Comparison of ENCODE assay signal across 21 cellular contexts in the genomic region with DNA sequence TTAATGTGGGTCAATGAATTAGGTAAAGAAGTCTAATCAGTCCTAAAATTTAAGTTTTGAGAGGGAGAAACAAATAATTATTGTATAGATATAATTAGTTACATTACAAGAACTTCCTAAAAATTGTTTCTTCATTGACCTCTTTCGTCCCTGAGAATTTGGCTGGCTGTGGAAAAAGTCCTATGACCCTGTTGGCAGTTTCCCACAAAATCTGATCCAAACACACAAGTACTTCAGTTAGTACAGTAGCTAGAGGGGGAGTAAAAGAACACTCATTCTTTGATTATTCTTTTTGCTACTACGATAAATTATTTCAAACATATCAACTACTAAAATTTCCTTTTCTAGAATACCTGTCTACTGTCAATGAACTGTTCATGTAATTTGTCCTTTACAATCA. TPM values are rescaled to one million over a fixed set of nuclear protein-coding genes. Genes with fewer than 3 reads are reported as not detected.
DNase-seq lines count a peak whose midpoint lies in the region; ATAC-seq and TF ChIP-seq lines count a peak whose summit lies in the region.
"Had no signal": no experiment of that assay in that cellular context is flagged by ENCODE, and none has a peak within 500 bp of the region (broad histone marks: within the 10 kb centered on the region; RNA-seq: fewer than 3 reads in every experiment).

No MANE protein-coding gene starts in this region.

- H3K27me3 ChIP-seq in left ventricle myocardium inferior (ENCODE audit: low read depth), result no peaks in the 10 kb centered on the region
- no peaks in the 10 kb centered on the region for H3K27me3 ChIP-seq in mammary epithelial cell (ENCODE audit: insufficient read depth, low read length)

- no peak overlapping the region for H3K4me2 ChIP-seq in mammary epithelial cell (ENCODE audit: insufficient read depth, low read depth, low read length)
- H3K4me2 ChIP-seq: A549, GM23338 had no signal

- ATAC-seq in left ventricle myocardium superior (peak; percentile 56), sciatic nerve (no peak)
- ATAC-seq: A549, GM12878, GM23338 had no signal

- TF ChIP-seq CTCF in left ventricle myocardium inferior (IDR thresholded peaks at IDR 0.05; ENCODE audit: borderline replicate concordance), result no peak
- no peak for TF ChIP-seq CTCF in fibroblast of mammary gland (conservative IDR thresholded peaks at IDR 0.05; ENCODE audit: control insufficient read depth, insufficient read depth, low read depth, low read length)
- TF ChIP-seq CTCF in mammary epithelial cell (conservative IDR thresholded peaks at IDR 0.05 in 1 of 2, IDR thresholded peaks at IDR 0.05 in 1 of 2; ENCODE audit: extremely low read depth in 1 of 2, insufficient read depth in 1 of 2, low read depth in 1 of 2, low read length in 2 of 2), result no peak

- H3K27ac ChIP-seq in left ventricle myocardium inferior (replicated peaks) (no peak overlapping the region), mammary epithelial cell (ENCODE audit: insufficient read depth, low read depth, low read length) (no peak overlapping the region)
- H3K27ac ChIP-seq: A549 had no signal

- CTCF ChIA-PET in mammary epithelial cell (lab: Charles Lee; ENCODE audit: low non-redundant PET), result no interaction called here

- no peaks in the 10 kb centered on the region for H3K9me3 ChIP-seq in left ventricle myocardium inferior (replicated peaks)
- no peaks in the 10 kb centered on the region for H3K9me3 ChIP-seq in mammary epithelial cell (replicated peaks; ENCODE audit: insufficient read depth, low read length)
- H3K9me3 ChIP-seq: A549, Caco-2, HAP-1 had no signal

- BruUV-seq in mammary epithelial cell (replicated peaks; lab: Mats Ljungman, UMichigan), result no TSS peak

- H3K4me3 ChIP-seq in left ventricle myocardium inferior (no peak overlapping the region), fibroblast of mammary gland (ENCODE audit: control insufficient read depth, low read depth, low read length) (no peak overlapping the region), mammary epithelial cell (replicated peaks in 1 of 3; ENCODE audit: insufficient read depth in 1 of 3, low read depth in 2 of 3, low read length in 3 of 3) (no peak overlapping the region)
- H3K4me3 ChIP-seq: A549, GM12878, GM23338, HAP-1 had no signal

- H3K36me3 ChIP-seq in left ventricle myocardium inferior (no peaks in the 10 kb centered on the region), mammary epithelial cell (ENCODE audit: insufficient read depth, low read length) (no peaks in the 10 kb centered on the region)
- H3K36me3 ChIP-seq: HAP-1 had no signal

- WGBS in mammary epithelial cell (ENCODE audit: low coverage, missing lambda C conversion rate), result 46% methylated on average over 2 of the region's 2 CpGs

- no peak overlapping the region for H2AFZ ChIP-seq in mammary epithelial cell (ENCODE audit: low read depth, low read length)
- H2AFZ ChIP-seq: GM23338 had no signal

- dilution Hi-C loops in mammary epithelial cell (cut with HindIII; ENCODE audit: low sequenced_read_pairs), result no loop called here

- in situ Hi-C loops in mammary epithelial cell (cut with MboI; ENCODE audit: low sequenced_read_pairs in 2 of 2), result no loop called here

- peaks cover 19% of the 10 kb centered on the region for H3K4me1 ChIP-seq in left ventricle myocardium inferior
- H3K4me1 ChIP-seq in mammary epithelial cell (ENCODE audit: insufficient read depth, low read length), result no peaks in the 10 kb centered on the region
- H3K4me1 ChIP-seq: A549, Caco-2, HAP-1 had no signal

- H3K79me2 ChIP-seq in mammary epithelial cell (ENCODE audit: insufficient read depth, low read length), result no peaks in the 10 kb centered on the region

- H4K20me1 ChIP-seq in mammary epithelial cell (ENCODE audit: insufficient read depth, low read length), result no peaks in the 10 kb centered on the region

- intact Hi-C loops in left ventricle myocardium superior (cut with micrococcal nuclease), result no loop called here
- intact Hi-C loops in left ventricle myocardium inferior (cut with micrococcal nuclease), result no loop called here
- intact Hi-C loops in mammary epithelial cell (cut with micrococcal nuclease), result no loop called here
- intact Hi-C loops in sciatic nerve (cut with DNase I), result no loop called here

- H3K9ac ChIP-seq in mammary epithelial cell (ENCODE audit: insufficient read depth, low read length), result no peak overlapping the region

- DNase-seq in left ventricle myocardium superior, result no peak
- DNase-seq in left ventricle myocardium inferior, result no peak
- DNase-seq in cerebellar cortex (ENCODE audit: low spot score), result peak; percentile 7
- DNase-seq in fibroblast of mammary gland (ENCODE audit: low read depth), result peak; percentile 26
- no peak for DNase-seq in mammary epithelial cell
- DNase-seq in sciatic nerve (ENCODE audit: low spot score), result no peak
- no peak for DNase-seq in activated CD4-positive, alpha-beta T cell treated with anti-CD3 and anti-CD28 coated beads, Interleukin-2, amount 50 U/mL, for 1 hour
- DNase-seq: 8988T; ACHN; AML-193; C1 segment of cervical spinal cord; Caco-2; CD4-positive, alpha-beta memory T cell; DMS153; DND-41; GDM1; HFFc6 had no signal

RNA-seq across cellular contexts. Expression of gene POSTN, which starts 11.3 kb away (rescaled TPM):
- total RNA-seq in left ventricle myocardium superior, result 6.9 TPM
- 52.1 TPM for total RNA-seq in left ventricle myocardium inferior
- 100 to 1,000 TPM in 1 of 2 donors, 10 to 100 TPM in 1; 20.0 to 306 TPM for total RNA-seq in mammary epithelial cell
- 0.26 TPM for polyA plus RNA-seq in mammary epithelial cell
- polyA minus RNA-seq in mammary epithelial cell, result 2.3 TPM
- 27.6 TPM for total RNA-seq in sciatic nerve
- total RNA-seq: CD4-positive, alpha-beta memory T cell had no signal
- polyA plus RNA-seq: CD4-positive, alpha-beta memory T cell had no signal

Comparison
In these comparisons a context has a peak if more than half of its experiments do, and no peak if none do; other contexts are left out.
1. DNase-seq: peak in cerebellar cortex (single experiment) and fibroblast of mammary gland (single experiment); none in left ventricle myocardium superior (single experiment), left ventricle myocardium inferior (single experiment), mammary epithelial cell (single experiment), sciatic nerve (single experiment) and activated CD4-positive, alpha-beta T cell treated with anti-CD3 and anti-CD28 coated beads, Interleukin-2, amount 50 U/mL, for 1 hour (single experiment).